In genomic region chr12:43758728-43759563, GRCh38 we compare ENCODE assay signal across 1 cellular context.
TF ChIP-seq lines count a peak whose summit lies in the region.

IRAK4 (plus strand) TSS chr12:43758951; CDS start chr12:43768112, 9,161 bp downstream.
A gene with protein sequence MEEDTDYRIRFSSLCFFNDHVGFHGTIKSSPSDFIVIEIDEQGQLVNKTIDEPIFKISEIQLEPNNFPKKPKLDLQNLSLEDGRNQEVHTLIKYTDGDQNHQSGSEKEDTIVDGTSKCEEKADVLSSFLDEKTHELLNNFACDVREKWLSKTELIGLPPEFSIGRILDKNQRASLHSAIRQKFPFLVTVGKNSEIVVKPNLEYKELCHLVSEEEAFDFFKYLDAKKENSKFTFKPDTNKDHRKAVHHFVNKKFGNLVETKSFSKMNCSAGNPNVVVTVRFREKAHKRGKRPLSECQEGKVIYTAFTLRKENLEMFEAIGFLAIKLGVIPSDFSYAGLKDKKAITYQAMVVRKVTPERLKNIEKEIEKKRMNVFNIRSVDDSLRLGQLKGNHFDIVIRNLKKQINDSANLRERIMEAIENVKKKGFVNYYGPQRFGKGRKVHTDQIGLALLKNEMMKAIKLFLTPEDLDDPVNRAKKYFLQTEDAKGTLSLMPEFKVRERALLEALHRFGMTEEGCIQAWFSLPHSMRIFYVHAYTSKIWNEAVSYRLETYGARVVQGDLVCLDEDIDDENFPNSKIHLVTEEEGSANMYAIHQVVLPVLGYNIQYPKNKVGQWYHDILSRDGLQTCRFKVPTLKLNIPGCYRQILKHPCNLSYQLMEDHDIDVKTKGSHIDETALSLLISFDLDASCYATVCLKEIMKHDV (minus strand): TSS chr12:43758790. CDS start chr12:43755245, 3,545 bp downstream.

TF ChIP-seq in SK-N-SH, 30 proteins besides CTCF, POLR2A, EP300 and RAD21 (continued from another document):
- TF ChIP-seq REST (IDR thresholded peaks at IDR 0.05; ENCODE audit: low read depth, low read length) (no peak), MXI1 (IDR thresholded peaks at IDR 0.05; ENCODE audit: low read depth, low read length) (peak; percentile 50), CHD2 (IDR thresholded peaks at IDR 0.05; ENCODE audit: low read length, partially characterized antibody) (peak; percentile 80), ELF1 (IDR thresholded peaks at IDR 0.05) (peak; percentile 73; the same call in 1 of the 2 replicates), TAF1 (IDR thresholded peaks at IDR 0.05; ENCODE audit: borderline replicate concordance, low read depth, low read length) (no peak), EZH2phosphoT487 (IDR thresholded peaks at IDR 0.05; ENCODE audit: borderline replicate concordance, low read depth) (no peak), YY1 (IDR thresholded peaks at IDR 0.05; ENCODE audit: low read depth) (0 out of 2 replicates have a peak, but pooled peaks have one; percentile 19), NFIC (IDR thresholded peaks at IDR 0.05; ENCODE audit: borderline replicate concordance) (no peak), RXRA (IDR thresholded peaks at IDR 0.05; ENCODE audit: borderline replicate concordance, low read depth) (no peak)
- TF ChIP-seq, protein P1, sequence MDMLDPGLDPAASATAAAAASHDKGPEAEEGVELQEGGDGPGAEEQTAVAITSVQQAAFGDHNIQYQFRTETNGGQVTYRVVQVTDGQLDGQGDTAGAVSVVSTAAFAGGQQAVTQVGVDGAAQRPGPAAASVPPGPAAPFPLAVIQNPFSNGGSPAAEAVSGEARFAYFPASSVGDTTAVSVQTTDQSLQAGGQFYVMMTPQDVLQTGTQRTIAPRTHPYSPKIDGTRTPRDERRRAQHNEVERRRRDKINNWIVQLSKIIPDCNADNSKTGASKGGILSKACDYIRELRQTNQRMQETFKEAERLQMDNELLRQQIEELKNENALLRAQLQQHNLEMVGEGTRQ (IDR thresholded peaks at IDR 0.05; ENCODE audit: borderline replicate concordance, low read depth, low read length): no peak
- TF ChIP-seq, protein P2, sequence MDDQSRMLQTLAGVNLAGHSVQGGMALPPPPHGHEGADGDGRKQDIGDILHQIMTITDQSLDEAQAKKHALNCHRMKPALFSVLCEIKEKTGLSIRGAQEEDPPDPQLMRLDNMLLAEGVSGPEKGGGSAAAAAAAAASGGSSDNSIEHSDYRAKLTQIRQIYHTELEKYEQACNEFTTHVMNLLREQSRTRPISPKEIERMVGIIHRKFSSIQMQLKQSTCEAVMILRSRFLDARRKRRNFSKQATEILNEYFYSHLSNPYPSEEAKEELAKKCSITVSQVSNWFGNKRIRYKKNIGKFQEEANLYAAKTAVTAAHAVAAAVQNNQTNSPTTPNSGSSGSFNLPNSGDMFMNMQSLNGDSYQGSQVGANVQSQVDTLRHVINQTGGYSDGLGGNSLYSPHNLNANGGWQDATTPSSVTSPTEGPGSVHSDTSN (IDR thresholded peaks at IDR 0.05): no peak
- TF ChIP-seq, protein P3, sequence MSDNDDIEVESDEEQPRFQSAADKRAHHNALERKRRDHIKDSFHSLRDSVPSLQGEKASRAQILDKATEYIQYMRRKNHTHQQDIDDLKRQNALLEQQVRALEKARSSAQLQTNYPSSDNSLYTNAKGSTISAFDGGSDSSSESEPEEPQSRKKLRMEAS (IDR thresholded peaks at IDR 0.05; ENCODE audit: low read depth): peak; percentile 18; the same call in 1 of the 2 replicates
- TF ChIP-seq, protein P4, sequence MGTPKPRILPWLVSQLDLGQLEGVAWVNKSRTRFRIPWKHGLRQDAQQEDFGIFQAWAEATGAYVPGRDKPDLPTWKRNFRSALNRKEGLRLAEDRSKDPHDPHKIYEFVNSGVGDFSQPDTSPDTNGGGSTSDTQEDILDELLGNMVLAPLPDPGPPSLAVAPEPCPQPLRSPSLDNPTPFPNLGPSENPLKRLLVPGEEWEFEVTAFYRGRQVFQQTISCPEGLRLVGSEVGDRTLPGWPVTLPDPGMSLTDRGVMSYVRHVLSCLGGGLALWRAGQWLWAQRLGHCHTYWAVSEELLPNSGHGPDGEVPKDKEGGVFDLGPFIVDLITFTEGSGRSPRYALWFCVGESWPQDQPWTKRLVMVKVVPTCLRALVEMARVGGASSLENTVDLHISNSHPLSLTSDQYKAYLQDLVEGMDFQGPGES (IDR thresholded peaks at IDR 0.05; ENCODE audit: low read depth, low read length): no peak
